23 cellular contexts compared by ENCODE assay signal in genomic region chr22:49643998-49644397, GRCh38.
"Had no signal": no experiment of that assay in that cellular context is flagged by ENCODE, and none has a peak within 500 bp of the region (broad histone marks: within the 10 kb centered on the region; RNA-seq: fewer than 3 reads in every experiment).

No MANE protein-coding gene starts in this region.

- ATAC-seq: foreskin keratinocyte, gastroesophageal sphincter, heart left ventricle, left cardiac atrium, left lung, left ventricle myocardium superior, lower lobe of right lung, mucosa of descending colon had no signal

- H3K4me1 ChIP-seq: foreskin keratinocyte, gastroesophageal sphincter had no signal

- FAIRE-seq: colon, endothelial cell of umbilical vein, frontal cortex, islet of Langerhans, keratinocyte had no signal

- H3K27ac Mint-ChIP-seq: mesothelial cell of epicardium, naive B cell had no signal

- H3K27me3 ChIP-seq: foreskin keratinocyte had no signal

- H3K9me3 Mint-ChIP-seq: mesothelial cell of epicardium, naive B cell had no signal

- H3K4me3 ChIP-seq: coronary artery, dorsolateral prefrontal cortex, esophagus muscularis mucosa, gastroesophageal sphincter, heart left ventricle, left lung, lower lobe of right lung, mucosa of descending colon had no signal

- DNase-seq: dermis blood vessel endothelial cell; effector CD4-positive, alpha-beta T cell; effector memory CD4-positive, alpha-beta T cell; foreskin keratinocyte; heart left ventricle; hippocampal formation; left cardiac atrium; left ventricle myocardium superior; lower lobe of right lung; mesenchymal stem cell; mucosa of descending colon; naive B cell had no signal

- H3K4me3 Mint-ChIP-seq: mesothelial cell of epicardium had no signal

- H3K36me3 Mint-ChIP-seq: mesothelial cell of epicardium had no signal

- H3K36me3 ChIP-seq: gastroesophageal sphincter, left lung, lower lobe of right lung had no signal

- H3K4me1 Mint-ChIP-seq: mesothelial cell of epicardium had no signal

- H3K27ac ChIP-seq: coronary artery, dorsolateral prefrontal cortex, esophagus muscularis mucosa, foreskin keratinocyte, gastroesophageal sphincter, heart left ventricle, left lung, lower lobe of right lung had no signal

- H3K9me3 ChIP-seq: esophagus muscularis mucosa, gastroesophageal sphincter, heart left ventricle, left lung, lower lobe of right lung, mucosa of descending colon had no signal
